ENCODE assay signal across 1 cellular context in genomic region chr6:137173501-137173900, GRCh38.
TF ChIP-seq lines count a peak whose summit lies in the region.

Gene IL22RA2 (minus strand): TSS chr6:137173644. CDS start chr6:137161749, 11,895 bp downstream.

TF ChIP-seq in GM12878, 131 proteins besides CTCF, POLR2A, EP300 and RAD21:
- TF ChIP-seq REST (IDR thresholded peaks at IDR 0.05; ENCODE audit: low read depth, low read length) (no peak), ZNF24 (IDR thresholded peaks at IDR 0.05) (peak; percentile 49; the same call in 1 of the 2 replicates)
